Comparison of ENCODE assay signal across 8 cellular contexts in the genomic region with DNA sequence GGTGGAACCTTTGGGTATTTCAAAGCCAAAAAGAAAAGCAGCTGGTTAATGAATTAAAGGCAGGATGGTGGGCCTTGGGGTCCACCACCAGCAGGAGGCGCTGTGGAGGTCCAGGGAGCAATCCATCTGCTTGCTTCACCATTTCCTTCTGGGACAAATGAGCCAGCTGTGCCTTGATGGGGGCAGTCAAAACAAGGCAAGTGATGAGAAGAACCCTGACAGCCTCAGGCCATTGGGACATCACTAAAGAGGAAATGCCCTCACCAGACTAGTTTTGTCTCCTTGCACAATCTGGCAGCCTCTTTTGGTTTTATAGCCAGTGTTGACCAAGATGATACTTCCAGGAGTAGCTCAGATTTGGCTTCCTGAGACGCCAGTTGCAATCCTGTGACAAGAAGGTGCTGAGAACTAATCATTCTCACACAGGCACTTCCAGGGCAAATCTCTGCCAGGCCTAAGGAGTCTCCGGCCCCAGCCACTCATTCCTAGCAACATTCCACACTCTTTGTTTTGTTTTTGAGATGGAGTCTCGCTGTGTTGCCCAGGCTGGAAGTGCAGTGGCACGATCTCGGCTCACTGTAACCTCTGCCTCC. TPM values are rescaled to one million over a fixed set of nuclear protein-coding genes. Genes with fewer than 3 reads are reported as not detected.
DNase-seq lines count a peak whose midpoint lies in the region; ATAC-seq, FAIRE-seq and TF ChIP-seq lines count a peak whose summit lies in the region.

No MANE protein-coding gene starts in this region.

- H3K27ac ChIP-seq in RWPE2 (ENCODE audit: poor library complexity, severe bottlenecking), result no peak overlapping the region
- H3K27ac ChIP-seq in psoas muscle, result peak overlapping the region; percentile 23

- intact Hi-C loops in Right ventricle myocardium inferior (cut with DNase I) (loop anchor here (2.0 to 5.0 kb wide), 2 partner anchors 78 to 212 kb away; no protein-coding TSS in a partner anchor), psoas muscle (cut with DNase I) (loop anchor here in 1 of 2 donors (10.0 kb wide), 2 partner anchors 80 to 210 kb away; no protein-coding TSS in a partner anchor)

- TF ChIP-seq CTCF in RWPE2 (IDR thresholded peaks at IDR 0.05; ENCODE audit: poor library complexity, severe bottlenecking) (peak; percentile 60), psoas muscle (IDR thresholded peaks at IDR 0.05) (peak; percentile 70)

- no peaks in the 10 kb centered on the region for H3K27me3 ChIP-seq in H7 (ENCODE audit: control insufficient read depth, insufficient read depth, low read length)
- no peaks in the 10 kb centered on the region for H3K27me3 ChIP-seq in RWPE2 (ENCODE audit: insufficient read depth, poor library complexity, severe bottlenecking)
- H3K27me3 ChIP-seq in psoas muscle (ENCODE audit: insufficient read depth in 3 of 3, low read length in 2 of 3), result no peaks in the 10 kb centered on the region

- DNase-seq in AML-193 (lab: John Stamatoyannopoulos, UW) (peak; percentile 96 to 97), H7 (peak; percentile 77), RWPE2 (ENCODE audit: low spot score) (no peak), activated gamma-delta T cell treated with Interleukin-2 at 50 U/mL for 16 hours (peak; percentile 77), Right ventricle myocardium inferior (ENCODE audit: missing footprints) (peak; percentile 81), psoas muscle (peak; percentile 83 to 89), urothelium cell line (ENCODE audit: low spot score) (peak; percentile 58)

- FAIRE-seq in urothelium cell line (lab: Jason Lieb, UNC), result no peak

- H3K4me1 ChIP-seq in RWPE2 (ENCODE audit: insufficient read depth, poor library complexity, severe bottlenecking) (no peaks in the 10 kb centered on the region), psoas muscle (no peaks in the 10 kb centered on the region)

- 61 to 73% (median 64%) methylated on average over 6 of the region's 6 CpGs for WGBS in psoas muscle, 3 donors

- H3K9me3 ChIP-seq in RWPE2 (ENCODE audit: severe bottlenecking) (no peaks in the 10 kb centered on the region), psoas muscle (no peaks in the 10 kb centered on the region)

- H3K36me3 ChIP-seq in H7 (replicated peaks; ENCODE audit: control insufficient read depth, insufficient read depth, low read length), result no peaks in the 10 kb centered on the region
- H3K36me3 ChIP-seq in RWPE2 (ENCODE audit: low read depth), result no peaks in the 10 kb centered on the region
- H3K36me3 ChIP-seq in psoas muscle (ENCODE audit: insufficient read depth in 1 of 2, low read depth in 1 of 2), result peaks cover 0 to 4% of the 10 kb centered on the region in 2 donors

- no peak overlapping the region for H3K4me3 ChIP-seq in H7 (ENCODE audit: insufficient read depth, low read depth, low read length)
- no peak overlapping the region for H3K4me3 ChIP-seq in RWPE2 (ENCODE audit: severe bottlenecking)
- no peak overlapping the region for H3K4me3 ChIP-seq in psoas muscle

- ATAC-seq in RWPE2 (ENCODE audit: low read depth), result peak; percentile 29; the same call in 1 of the 3 replicates
- ATAC-seq in Right ventricle myocardium inferior, result peak; percentile 73
- peak; percentile 77 to 90 (median 88) for ATAC-seq in psoas muscle
- ATAC-seq in HG02973 (IDR thresholded peaks at IDR 0.05; ENCODE audit: unreplicated experiment), result no peak

RNA-seq across cellular contexts. Expression of gene WEE1, which starts 38.2 kb away (rescaled TPM):
- 125 and 176 TPM in 2 replicates for total RNA-seq in H7 (2014; rRNA removed; shearing (Covaris generic))
- total RNA-seq in Right ventricle myocardium inferior (40.1 TPM), psoas muscle (10 to 100 TPM in 3 of 4 donors, 1 to 10 TPM in 1; 4.8 to 58.6 (median 20.4) TPM)
- polyA plus RNA-seq in psoas muscle, result 1 to 10 TPM; 4.2 to 8.2 (median 5.3) TPM
